In genomic region chr1:167726038-167726437, GRCh38 we compare ENCODE assay signal across 20 cellular contexts. TPM values are rescaled to one million over a fixed set of nuclear protein-coding genes. Genes with fewer than 3 reads are reported as not detected.
DNase-seq lines count a peak whose midpoint lies in the region; ATAC-seq, FAIRE-seq and TF ChIP-seq lines count a peak whose summit lies in the region.
"Had no signal": no experiment of that assay in that cellular context is flagged by ENCODE, and none has a peak within 500 bp of the region (broad histone marks: within the 10 kb centered on the region; RNA-seq: fewer than 3 reads in every experiment).

No MANE protein-coding gene starts in this region.

- dilution Hi-C loops in keratinocyte (cut with MboI; ENCODE audit: extremely low pct_ligation_motif_present, low sequenced_read_pairs) = no loop called here

- H3K27ac ChIP-seq in right cardiac atrium (ENCODE audit: low read length) (peak overlapping the region; percentile 46), OCI-LY3 (ENCODE audit: low read length) (no peak overlapping the region), keratinocyte (ENCODE audit: control insufficient read depth, insufficient read depth, low read length) (no peak overlapping the region), subcutaneous abdominal adipose tissue (ENCODE audit: low read depth, low read length) (peak overlapping the region; percentile 74)
- H3K27ac ChIP-seq: neutrophil had no signal

- H3K9me3 ChIP-seq in right cardiac atrium (ENCODE audit: control insufficient read depth, low read length) (no peaks in the 10 kb centered on the region), OCI-LY3 (ENCODE audit: insufficient read depth, low read length) (no peaks in the 10 kb centered on the region), keratinocyte (ENCODE audit: control insufficient read depth, low read depth, low read length) (no peaks in the 10 kb centered on the region), subcutaneous abdominal adipose tissue (ENCODE audit: control insufficient read depth in 5 of 5, low read length in 5 of 5) (no peaks in the 10 kb centered on the region)
- H3K9me3 ChIP-seq: neutrophil had no signal

- no peak for DNase-seq in right cardiac atrium
- DNase-seq in Right ventricle myocardium superior = no peak
- DNase-seq in keratinocyte (ENCODE audit: low read depth, low spot score) = no peak
- DNase-seq: activated CD4-positive, alpha-beta T cell treated with anti-CD3 and anti-CD28 coated beads for 4 hours; C1 segment of cervical spinal cord; GDM1; HCEC 1CT; NCI-H1436 treated with DMSO at 0.1 percent for 48 hours; NCI-H524 treated with DMSO at 0.1 percent for 48 hours; SHP77; stimulated activated CD4-positive, alpha-beta T cell treated with anti-CD3 and anti-CD28 coated beads, Interleukin-4, amount 100 ng/mL, for 4 hours; T-cell had no signal

- H3K4me3 ChIP-seq in right cardiac atrium (ENCODE audit: low read length) (no peak overlapping the region), OCI-LY3 (ENCODE audit: low read length) (no peak overlapping the region), keratinocyte (ENCODE audit: control insufficient read depth in 2 of 3, extremely low read depth in 1 of 3, insufficient read depth in 2 of 3, low read depth in 1 of 3, low read length in 3 of 3) (no peak overlapping the region), subcutaneous abdominal adipose tissue (ENCODE audit: low read depth in 1 of 5, low read length in 5 of 5) (no peak overlapping the region)

- ATAC-seq in right cardiac atrium (no peak), Right ventricle myocardium superior (ENCODE audit: poor library complexity) (no peak), GM21360 (IDR thresholded peaks at IDR 0.05; ENCODE audit: unreplicated experiment) (no peak), GM19467 (IDR thresholded peaks at IDR 0.05; ENCODE audit: unreplicated experiment) (no peak), GM19397 (IDR thresholded peaks at IDR 0.05; ENCODE audit: unreplicated experiment) (no peak)
- ATAC-seq: T-cell had no signal

- H3K4me1 ChIP-seq in right cardiac atrium (ENCODE audit: control insufficient read depth, insufficient read depth, low read length) = peaks cover 10% of the 10 kb centered on the region
- H3K4me1 ChIP-seq in OCI-LY3 (ENCODE audit: low read length) = peaks cover 35% of the 10 kb centered on the region
- H3K4me1 ChIP-seq in keratinocyte (ENCODE audit: control insufficient read depth, extremely low read depth, insufficient read depth, low read length) = peaks cover 35% of the 10 kb centered on the region
- peaks cover 8 to 58% (median 50%) of the 10 kb centered on the region in 5 donors for H3K4me1 ChIP-seq in subcutaneous abdominal adipose tissue (ENCODE audit: control insufficient read depth in 5 of 5, insufficient read depth in 5 of 5, low read length in 5 of 5)

- WGBS in right cardiac atrium = 58% methylated on average over 1 of the region's 1 CpG

- FAIRE-seq in keratinocyte (lab: Jason Lieb, UNC) = no peak
- FAIRE-seq: colon, D721Med had no signal

- H3K79me2 ChIP-seq in OCI-LY3 (ENCODE audit: low read length) (peaks cover 87% of the 10 kb centered on the region), keratinocyte (ENCODE audit: control insufficient read depth, insufficient read depth, low read length) (peaks cover 88% of the 10 kb centered on the region)

- H3K4me2 ChIP-seq in OCI-LY3 (ENCODE audit: low read length) (peak overlapping the region; percentile 45), keratinocyte (ENCODE audit: control insufficient read depth, extremely low read depth, insufficient read depth, low read depth, low read length) (peak overlapping the region; percentile 14)

- H3K9ac ChIP-seq in OCI-LY3 (ENCODE audit: low read length) (no peak overlapping the region), keratinocyte (ENCODE audit: control insufficient read depth, extremely low read depth, insufficient read depth, low read length) (no peak overlapping the region), subcutaneous abdominal adipose tissue (ENCODE audit: low read length in 5 of 5) (peak overlapping the region in 1 of 5 donors; percentile 12)

- H4K20me1 ChIP-seq in OCI-LY3 (ENCODE audit: insufficient read depth, low read length) (peaks cover 49% of the 10 kb centered on the region), keratinocyte (ENCODE audit: control insufficient read depth, extremely low read depth, insufficient read depth, low read length) (peaks cover 24% of the 10 kb centered on the region)

- TF ChIP-seq CTCF in OCI-LY3 (IDR thresholded peaks at IDR 0.05; ENCODE audit: low read depth, low read length) = no peak
- no peak for TF ChIP-seq CTCF in keratinocyte (optimal IDR thresholded peaks at IDR 0.05 in 1 of 3, IDR thresholded peaks at IDR 0.05 in 1 of 3, conservative IDR thresholded peaks at IDR 0.05 in 1 of 3; ENCODE audit: extremely low read depth in 1 of 3, insufficient read depth in 2 of 3, low read length in 3 of 3)

- peaks cover 21% of the 10 kb centered on the region for H3K36me3 ChIP-seq in OCI-LY3 (replicated peaks; ENCODE audit: low read depth, low read length)
- H3K36me3 ChIP-seq in keratinocyte (ENCODE audit: control insufficient read depth in 2 of 2, extremely low read depth in 1 of 2, insufficient read depth in 2 of 2, low read length in 2 of 2) = peaks cover 4 to 17% of the 10 kb centered on the region in 2 experiments
- H3K36me3 ChIP-seq in subcutaneous abdominal adipose tissue (ENCODE audit: control insufficient read depth in 5 of 5, insufficient read depth in 5 of 5, low read length in 5 of 5) = peaks cover 0 to 8% (median 6%) of the 10 kb centered on the region in 5 donors
- H3K36me3 ChIP-seq: neutrophil had no signal

- H3K27me3 ChIP-seq in right cardiac atrium (ENCODE audit: control insufficient read depth, insufficient read depth) (no peaks in the 10 kb centered on the region), OCI-LY3 (ENCODE audit: low read depth, low read length) (no peaks in the 10 kb centered on the region), keratinocyte (ENCODE audit: control insufficient read depth, extremely low read depth, insufficient read depth, low read length) (no peaks in the 10 kb centered on the region), subcutaneous abdominal adipose tissue (ENCODE audit: control insufficient read depth in 5 of 5, insufficient read depth in 4 of 5, low read length in 5 of 5) (no peaks in the 10 kb centered on the region)

- intact Hi-C loops in right cardiac atrium (cut with DNase I) (loop anchor here in 1 of 4 donors (10.0 kb wide), 1 partner anchor 209 kb away; the partner anchor contains the start of genes DCAF6 and MPC2), Right ventricle myocardium superior (cut with DNase I) (no loop called here)

- H3K9me1 ChIP-seq in keratinocyte (ENCODE audit: control insufficient read depth, extremely low read depth, insufficient read depth, low read length) = peaks cover 4% of the 10 kb centered on the region

- H2AFZ ChIP-seq in OCI-LY3 (ENCODE audit: low read depth, low read length) = no peak overlapping the region
- H2AFZ ChIP-seq in keratinocyte (ENCODE audit: control insufficient read depth, low read length) = no peak overlapping the region

RNA-seq across cellular contexts. Expression of gene MPZL1, which starts 4.3 kb away (rescaled TPM):
- total RNA-seq in right cardiac atrium (10 to 100 TPM; 36.3 to 73.7 (median 61.1) TPM), Right ventricle myocardium superior (34.4 TPM)
- polyA plus RNA-seq in right cardiac atrium (20.4 TPM), keratinocyte (107 to 195 TPM (median 120 TPM) in 3 replicates)
- 38.3 TPM for polyA plus RNA-seq in keratinocyte (2011; ENCODE audit: low read depth)
- polyA plus RNA-seq in keratinocyte (2011; cell fraction: cytosol; rRNA removed) = 54.9 and 118 TPM in 2 replicates
- 181 and 205 TPM in 2 replicates for polyA plus RNA-seq in keratinocyte (2011; cell fraction: nucleus; rRNA removed)
- polyA plus RNA-seq in keratinocyte (2012; ENCODE audit: low replicate concordance) = 58.0 and 113 TPM in 2 replicates
- 63.2 to 126 TPM (median 72.7 TPM) in 3 replicates for polyA minus RNA-seq in keratinocyte
- 83.1 TPM for polyA minus RNA-seq in keratinocyte (2011; cell fraction: cytosol; rRNA and poly(A)+ RNA removed)
- 84.3 and 219 TPM in 2 replicates for polyA minus RNA-seq in keratinocyte (2011; cell fraction: nucleus; rRNA and poly(A)+ RNA removed)

Comparison
In these comparisons a context has a peak if more than half of its experiments do, and no peak if none do; other contexts are left out.
1. H3K27ac ChIP-seq: peak in right cardiac atrium (single experiment) and subcutaneous abdominal adipose tissue (single experiment); none in OCI-LY3 (single experiment) and keratinocyte (single experiment).